In genomic region chr2:76781313-76781712, GRCh38 we compare ENCODE assay signal across 7 cellular contexts.
DNase-seq lines count a peak whose midpoint lies in the region; TF ChIP-seq lines count a peak whose summit lies in the region.
"Not testable (repeated sequence)": the region's sequence is repeated elsewhere in the genome, so short reads cannot be mapped to it uniquely, and the experiment has no call there.

No MANE protein-coding gene starts in this region.

- peak overlapping the region; percentile 56; the same call in 1 of the 2 replicates for H3K9ac ChIP-seq in ES-I3 (ENCODE audit: low read depth, low read length)
- H3K9ac ChIP-seq in HUES48 (ENCODE audit: low read depth, low read length), result peak overlapping the region; percentile 76; the same call in 1 of the 2 replicates
- H3K9ac ChIP-seq in NT2/D1 (ENCODE audit: insufficient read length, low read depth); endodermal cell (ENCODE audit: extremely low read depth, low read length, poor library complexity, severe bottlenecking): not testable (repeated sequence)

- H3K9me3 Mint-ChIP-seq in endodermal cell (peaks cover 35% of the 10 kb centered on the region), mesothelial cell of epicardium (peaks cover 22% of the 10 kb centered on the region), progenitor cell of endocrine pancreas (ENCODE audit: low read depth) (peaks cover 15% of the 10 kb centered on the region)

- not testable (repeated sequence) for H3K27ac ChIP-seq in HUES48 (ENCODE audit: low read depth, low read length); endodermal cell (ENCODE audit: low read depth, low read length)

- H3K36me3 Mint-ChIP-seq in endodermal cell (ENCODE audit: low read depth), result peaks cover 20% of the 10 kb centered on the region
- H3K36me3 Mint-ChIP-seq in mesothelial cell of epicardium; progenitor cell of endocrine pancreas (ENCODE audit: insufficient read depth): not testable (repeated sequence)

- TF ChIP-seq CTCF in endodermal cell (conservative IDR thresholded peaks at IDR 0.05); mesothelial cell of epicardium (IDR thresholded peaks at IDR 0.05; ENCODE audit: unreplicated experiment); progenitor cell of endocrine pancreas (IDR thresholded peaks at IDR 0.05; ENCODE audit: unreplicated experiment): not testable (repeated sequence)

- H3K4me1 Mint-ChIP-seq in endodermal cell; mesothelial cell of epicardium; progenitor cell of endocrine pancreas (ENCODE audit: low read depth): not testable (repeated sequence)

- not testable (repeated sequence) for H3K36me3 ChIP-seq in ES-I3 (ENCODE audit: insufficient read depth, low read length); HUES48 (ENCODE audit: control insufficient read depth, insufficient read depth, low read length); NT2/D1 (ENCODE audit: insufficient read depth, insufficient read length, low read length); endodermal cell (ENCODE audit: control insufficient read depth, insufficient read depth, low read length)

- peak overlapping the region; percentile 55 for H3K4me3 Mint-ChIP-seq in endodermal cell
- peak overlapping the region; percentile 33 for H3K4me3 Mint-ChIP-seq in mesothelial cell of epicardium
- peak overlapping the region; percentile 58 for H3K4me3 Mint-ChIP-seq in progenitor cell of endocrine pancreas (ENCODE audit: low read depth)

- 85 to 96% methylated on average over 13 to 22 of the region's 22 CpGs for WGBS in endodermal cell (ENCODE audit: insufficient coverage in 1 of 2, insufficient read length in 1 of 2), 2 experiments

- not testable (repeated sequence) for H3K9me3 ChIP-seq in ES-I3 (ENCODE audit: control insufficient read depth, insufficient read depth, low read length); HUES48 (ENCODE audit: control insufficient read depth, insufficient read depth, low read length); NT2/D1 (ENCODE audit: insufficient read depth, low read length)
- peaks cover 15% of the 10 kb centered on the region for H3K9me3 ChIP-seq in endodermal cell (ENCODE audit: control insufficient read depth, low read length)

- H3K27me3 Mint-ChIP-seq in endodermal cell (ENCODE audit: insufficient read depth); mesothelial cell of epicardium (ENCODE audit: low read depth); progenitor cell of endocrine pancreas: not testable (repeated sequence)

- H3K4me3 ChIP-seq in HUES48 (ENCODE audit: low read depth, low read length), result peak overlapping the region; percentile 65
- H3K4me3 ChIP-seq in NT2/D1 (ENCODE audit: insufficient read length, low read depth), result peak overlapping the region; percentile 30
- not testable (repeated sequence) for H3K4me3 ChIP-seq in endodermal cell (ENCODE audit: low read length)
- H3K4me3 ChIP-seq in iPS-11a (ENCODE audit: low read depth, low read length), result peak overlapping the region; percentile 41

- not testable (repeated sequence) for H3K4me1 ChIP-seq in ES-I3 (ENCODE audit: insufficient read depth, low read length); NT2/D1 (ENCODE audit: insufficient read depth, insufficient read length); endodermal cell (ENCODE audit: control insufficient read depth, insufficient read depth, low read length)
- peaks cover 19% of the 10 kb centered on the region; the same call in 1 of the 2 replicates for H3K4me1 ChIP-seq in HUES48 (ENCODE audit: control insufficient read depth, insufficient read depth, low read length)

- peak overlapping the region; percentile 88 for H3K27ac Mint-ChIP-seq in endodermal cell
- not testable (repeated sequence) for H3K27ac Mint-ChIP-seq in mesothelial cell of epicardium, progenitor cell of endocrine pancreas

- not testable (repeated sequence) for DNase-seq in NT2/D1 (ENCODE audit: low read depth, low spot score); mesothelial cell of epicardium (ENCODE audit: low spot score in 2 of 2, unreplicated experiment in 2 of 2); progenitor cell of endocrine pancreas (ENCODE audit: low spot score, unreplicated experiment)
- peak; percentile 61 for DNase-seq in endodermal cell

- H3K27me3 ChIP-seq in HUES48 (ENCODE audit: control insufficient read depth, insufficient read depth, low read length); NT2/D1 (ENCODE audit: insufficient read depth, insufficient read length); endodermal cell (ENCODE audit: control insufficient read depth, insufficient read depth, low read length, poor library complexity, severe bottlenecking): not testable (repeated sequence)
